35 cellular contexts compared by ENCODE assay signal in genomic region chr12:130522244-130522834, GRCh38.
A peak's percentile ranks its signal among the peaks of the same experiment; 100 is the strongest.
DNase-seq lines count a peak whose midpoint lies in the region; ATAC-seq and TF ChIP-seq lines count a peak whose summit lies in the region.
"Had no signal": no experiment of that assay in that cellular context is flagged by ENCODE, and none has a peak within 500 bp of the region (broad histone marks: within the 10 kb centered on the region; RNA-seq: fewer than 3 reads in every experiment).

No MANE protein-coding gene starts in this region.

- peak overlapping the region; percentile 57 for H3K27ac Mint-ChIP-seq in neural progenitor cell
- no peak overlapping the region for H3K27ac Mint-ChIP-seq in stimulated activated memory B cell treated with anti-CD40 and anti-IgM and Interleukin-4, amounts not matched to agents 10 μg/mL and 1 μg/mL and 100 μg/mL, for 72 hours
- no peak overlapping the region for H3K27ac Mint-ChIP-seq in natural killer cell treated with Interleukin-12 subunit alpha and Interleukin-12 subunit beta and Interleukin-15 and Interleukin-18, amount 100 ng/mL, for 72 hours
- H3K27ac Mint-ChIP-seq: B cell; CD4-positive, alpha-beta T cell; CD4-positive, CD25-positive, alpha-beta regulatory T cell; CD8-positive, alpha-beta T cell had no signal

- H3K4me3 ChIP-seq in SK-N-SH (ENCODE audit: low read depth in 2 of 2, low read length in 1 of 2) (no peak overlapping the region), SJSA1 (no peak overlapping the region), neural progenitor cell (no peak overlapping the region)
- H3K4me3 ChIP-seq: A549; BLaER1; BLaER1 treated with 17β-estradiol and CSF1 and Interleukin-3, amounts not matched to agents 10 nM and 100 nM had no signal

- H3K4me1 Mint-ChIP-seq in neural progenitor cell = peaks cover 14% of the 10 kb centered on the region
- H3K4me1 Mint-ChIP-seq in stimulated activated memory B cell treated with anti-CD40 and anti-IgM and Interleukin-4, amounts not matched to agents 10 μg/mL and 1 μg/mL and 100 μg/mL, for 72 hours = no peaks in the 10 kb centered on the region
- H3K4me1 Mint-ChIP-seq in natural killer cell treated with Interleukin-12 subunit alpha and Interleukin-12 subunit beta and Interleukin-15 and Interleukin-18, amount 100 ng/mL, for 72 hours (ENCODE audit: low read depth in 2 of 2) = no peaks in the 10 kb centered on the region
- H3K4me1 Mint-ChIP-seq: B cell; CD14-positive monocyte; CD4-positive, alpha-beta memory T cell; CD4-positive, CD25-positive, alpha-beta regulatory T cell; CD8-positive, alpha-beta memory T cell had no signal

- H4K20me1 ChIP-seq in SK-N-SH (ENCODE audit: insufficient read depth) = no peaks in the 10 kb centered on the region
- H4K20me1 ChIP-seq in neural progenitor cell (ENCODE audit: low read depth) = no peaks in the 10 kb centered on the region

- H3K4me2 ChIP-seq in SK-N-SH (no peak overlapping the region), neural progenitor cell (no peak overlapping the region)
- H3K4me2 ChIP-seq: A549 had no signal

- no peak for TF ChIP-seq EP300 in SK-N-SH (IDR thresholded peaks at IDR 0.05; ENCODE audit: borderline replicate concordance in 1 of 2, low read depth in 1 of 2, low read length in 1 of 2)

- no peak for ATAC-seq in SK-N-SH treated with all-trans-retinoic acid at 6 μM for 48 hours
- no peak for ATAC-seq in stimulated activated memory B cell treated with anti-CD40 and anti-IgM and Interleukin-4, amounts not matched to agents 10 μg/mL and 1 μg/mL and 100 μg/mL, for 72 hours
- ATAC-seq in natural killer cell treated with Interleukin-12 subunit alpha and Interleukin-12 subunit beta and Interleukin-15 and Interleukin-18, amount 100 ng/mL, for 72 hours = no peak
- ATAC-seq: A549; CD8-positive, alpha-beta T cell had no signal

- H2AFZ ChIP-seq in SK-N-SH (ENCODE audit: low read depth) (no peak overlapping the region), neural progenitor cell (replicated peaks) (no peak overlapping the region)

- H3K27ac ChIP-seq in SK-N-SH (ENCODE audit: low read depth in 2 of 2, low read length in 1 of 2) = peak overlapping the region in 1 of 2 experiments; percentile 58; a peak in 1 of 4 replicates
- H3K27ac ChIP-seq in SJSA1 = no peak overlapping the region
- H3K27ac ChIP-seq in neural progenitor cell = no peak overlapping the region
- H3K27ac ChIP-seq: 22Rv1; A549; BLaER1; BLaER1 treated with 17β-estradiol and CSF1 and Interleukin-3, amounts not matched to agents 10 nM and 100 nM; C4-2B had no signal

- H3K27me3 ChIP-seq in SK-N-SH (ENCODE audit: insufficient read depth) = no peaks in the 10 kb centered on the region
- H3K27me3 ChIP-seq in SJSA1 (replicated peaks) = peaks cover 78% of the 10 kb centered on the region
- H3K27me3 ChIP-seq in neural progenitor cell = no peaks in the 10 kb centered on the region
- H3K27me3 ChIP-seq: BE2C, BLaER1 had no signal

- no peaks in the 10 kb centered on the region for H3K9me2 ChIP-seq in SK-N-SH

- H3K4me3 Mint-ChIP-seq in neural progenitor cell = no peak overlapping the region
- H3K4me3 Mint-ChIP-seq in stimulated activated memory B cell treated with anti-CD40 and anti-IgM and Interleukin-4, amounts not matched to agents 10 μg/mL and 1 μg/mL and 100 μg/mL, for 72 hours = no peak overlapping the region
- no peak overlapping the region for H3K4me3 Mint-ChIP-seq in natural killer cell treated with Interleukin-12 subunit alpha and Interleukin-12 subunit beta and Interleukin-15 and Interleukin-18, amount 100 ng/mL, for 72 hours
- H3K4me3 Mint-ChIP-seq: B cell; CD14-positive monocyte; CD4-positive, alpha-beta memory T cell; CD4-positive, alpha-beta T cell; CD8-positive, alpha-beta memory T cell; CD8-positive, alpha-beta T cell had no signal

- H3K27me3 Mint-ChIP-seq in neural progenitor cell (ENCODE audit: insufficient read depth, low read depth) = peaks cover 7% of the 10 kb centered on the region
- H3K27me3 Mint-ChIP-seq in stimulated activated memory B cell treated with anti-CD40 and anti-IgM and Interleukin-4, amounts not matched to agents 10 μg/mL and 1 μg/mL and 100 μg/mL, for 72 hours = no peaks in the 10 kb centered on the region
- H3K27me3 Mint-ChIP-seq in natural killer cell treated with Interleukin-12 subunit alpha and Interleukin-12 subunit beta and Interleukin-15 and Interleukin-18, amount 100 ng/mL, for 72 hours = peaks cover 7 to 21% of the 10 kb centered on the region in 2 donors
- H3K27me3 Mint-ChIP-seq: CD4-positive, CD25-positive, alpha-beta regulatory T cell had no signal

- H3K36me3 ChIP-seq in SK-N-SH (replicated peaks in 1 of 2; ENCODE audit: control insufficient read depth in 1 of 2, insufficient read depth in 2 of 2, low read length in 1 of 2) (no peaks in the 10 kb centered on the region), SJSA1 (no peaks in the 10 kb centered on the region), neural progenitor cell (no peaks in the 10 kb centered on the region)
- H3K36me3 ChIP-seq: BLaER1; BLaER1 treated with 17β-estradiol and CSF1 and Interleukin-3, amounts not matched to agents 10 nM and 100 nM had no signal

- H3K9ac ChIP-seq in SK-N-SH (no peak overlapping the region), neural progenitor cell (no peak overlapping the region)
- H3K9ac ChIP-seq: BLaER1; BLaER1 treated with 17β-estradiol and CSF1 and Interleukin-3, amounts not matched to agents 10 nM and 100 nM had no signal

- H3K9me3 ChIP-seq in SK-N-SH (no peaks in the 10 kb centered on the region), SJSA1 (replicated peaks) (peaks cover 20% of the 10 kb centered on the region), neural progenitor cell (ENCODE audit: low read depth) (no peaks in the 10 kb centered on the region)
- H3K9me3 ChIP-seq: A549; BE2C; BLaER1; BLaER1 treated with 17β-estradiol and CSF1 and Interleukin-3, amounts not matched to agents 10 nM and 100 nM; Caco-2 had no signal

- 47% methylated on average over 16 of the region's 17 CpGs for WGBS in SK-N-SH (ENCODE audit: low lambda C conversion rate)

- CTCF ChIA-PET in SK-N-SH (lab: Yijun Ruan, JAX) = no interaction called here

- POLR2A ChIA-PET in SK-N-SH (lab: Yijun Ruan, JAX) = no interaction called here

- no peaks in the 10 kb centered on the region for H3K36me3 Mint-ChIP-seq in neural progenitor cell
- H3K36me3 Mint-ChIP-seq in stimulated activated memory B cell treated with anti-CD40 and anti-IgM and Interleukin-4, amounts not matched to agents 10 μg/mL and 1 μg/mL and 100 μg/mL, for 72 hours = no peaks in the 10 kb centered on the region
- no peaks in the 10 kb centered on the region for H3K36me3 Mint-ChIP-seq in natural killer cell treated with Interleukin-12 subunit alpha and Interleukin-12 subunit beta and Interleukin-15 and Interleukin-18, amount 100 ng/mL, for 72 hours
- H3K36me3 Mint-ChIP-seq: CD14-positive monocyte; CD4-positive, alpha-beta memory T cell; CD4-positive, CD25-positive, alpha-beta regulatory T cell; CD8-positive, alpha-beta memory T cell; CD8-positive, alpha-beta T cell had no signal

- H3K79me2 ChIP-seq in SK-N-SH (ENCODE audit: insufficient read depth) = no peaks in the 10 kb centered on the region
- H3K79me2 ChIP-seq in neural progenitor cell (ENCODE audit: low read depth) = no peaks in the 10 kb centered on the region

- H3F3A ChIP-seq in SK-N-SH (replicated peaks; ENCODE audit: insufficient read depth) (no peaks in the 10 kb centered on the region), neural progenitor cell (ENCODE audit: low read depth) (no peaks in the 10 kb centered on the region)

- TF ChIP-seq CTCF in SK-N-SH (IDR thresholded peaks at IDR 0.05) (no peak), neural progenitor cell (IDR thresholded peaks at IDR 0.05) (no peak)

- H3K4me1 ChIP-seq in SK-N-SH (ENCODE audit: control insufficient read depth in 1 of 2, insufficient read depth in 2 of 2, low read depth in 1 of 2, low read length in 1 of 2) = peaks cover 0 to 52% of the 10 kb centered on the region in 2 experiments; a peak in 1 of 4 replicates
- H3K4me1 ChIP-seq in SJSA1 (replicated peaks) = no peaks in the 10 kb centered on the region
- H3K4me1 ChIP-seq in neural progenitor cell = peaks cover 12% of the 10 kb centered on the region
- H3K4me1 ChIP-seq: A549, Caco-2 had no signal

- DNase-seq in SK-N-SH = peak; percentile 41
- DNase-seq in SJSA1 (ENCODE audit: low read depth in 1 of 2, low spot score in 2 of 2) = peak; percentile 70 to 93
- peak; percentile 86 for DNase-seq in mesenteric fat pad (ENCODE audit: low spot score)
- no peak for DNase-seq in neural progenitor cell (ENCODE audit: low spot score)
- no peak for DNase-seq in glomerular visceral epithelial cell (ENCODE audit: extremely low spot score)
- DNase-seq in natural killer cell treated with Interleukin-12 subunit alpha and Interleukin-12 subunit beta and Interleukin-15 and Interleukin-18, amount 100 ng/mL, for 72 hours (ENCODE audit: low spot score) = no peak
- DNase-seq: 8988T; ACHN; AML-193; BE2C; C1 segment of cervical spinal cord; Caco-2; Calu3; CD4-positive, alpha-beta memory T cell; CD4-positive, alpha-beta T cell; CD4-positive, CD25-positive, alpha-beta regulatory T cell; CD8-positive, alpha-beta memory T cell; CD8-positive, alpha-beta T cell; COR-L47; DMS 273 treated with DMSO at 0.1 percent for 48 hours; DMS153; DMS53; DMS79; DMS79 treated with DMSO at 0.1 percent for 48 hours; DND-41; EL had no signal

- TF ChIP-seq RAD21 in SK-N-SH (IDR thresholded peaks at IDR 0.05; ENCODE audit: low read length) = no peak

- H3K9me3 Mint-ChIP-seq in neural progenitor cell = no peaks in the 10 kb centered on the region
- no peaks in the 10 kb centered on the region for H3K9me3 Mint-ChIP-seq in stimulated activated memory B cell treated with anti-CD40 and anti-IgM and Interleukin-4, amounts not matched to agents 10 μg/mL and 1 μg/mL and 100 μg/mL, for 72 hours
- H3K9me3 Mint-ChIP-seq in natural killer cell treated with Interleukin-12 subunit alpha and Interleukin-12 subunit beta and Interleukin-15 and Interleukin-18, amount 100 ng/mL, for 72 hours = no peaks in the 10 kb centered on the region
- H3K9me3 Mint-ChIP-seq: CD4-positive, alpha-beta T cell; CD8-positive, alpha-beta T cell had no signal

TF ChIP-seq in SK-N-SH, 30 proteins besides CTCF, POLR2A, EP300 and RAD21 (continues in another document):
- TF ChIP-seq POLR2AphosphoS5 (IDR thresholded peaks at IDR 0.05; ENCODE audit: low read depth, low read length) (no peak), ELF1 (IDR thresholded peaks at IDR 0.05) (no peak), FOXJ3 (CRISPR knock-in tag; IDR thresholded peaks at IDR 0.05) (no peak)

TF ChIP-seq in SK-N-SH treated with all-trans-retinoic acid at 6 μM for 48 hours, 23 proteins besides CTCF, POLR2A, EP300 and RAD21:
- TF ChIP-seq RARB (CRISPR knock-in tag; IDR thresholded peaks at IDR 0.05) = no peak
- no peak for TF ChIP-seq PPARA (CRISPR knock-in tag; IDR thresholded peaks at IDR 0.05; ENCODE audit: borderline replicate concordance)

Comparison
In these comparisons a context has a peak if more than half of its experiments do, and no peak if none do; other contexts are left out.
1. DNase-seq: peak in SK-N-SH (single experiment), SJSA1 (2 of 2) and mesenteric fat pad (single experiment); none in neural progenitor cell (single experiment), glomerular visceral epithelial cell (single experiment) and natural killer cell treated with Interleukin-12 subunit alpha and Interleukin-12 subunit beta and Interleukin-15 and Interleukin-18, amount 100 ng/mL, for 72 hours (single experiment).